In genomic region chr4:137427411-137427810, GRCh38 we compare ENCODE assay signal across 1 cellular context.
TF ChIP-seq lines count a peak whose summit lies in the region.

No MANE protein-coding gene starts in this region.

TF ChIP-seq in GM23338, 12 proteins besides CTCF, POLR2A, EP300 and RAD21 (continued from another document):
- TF ChIP-seq ZNF462 (CRISPR knock-in tag; IDR thresholded peaks at IDR 0.05) (no peak), NANOG (IDR thresholded peaks at IDR 0.05; ENCODE audit: borderline replicate concordance) (no peak), ZNF114 (CRISPR knock-in tag; IDR thresholded peaks at IDR 0.05) (no peak), ETS1 (IDR thresholded peaks at IDR 0.05) (no peak), EZH2 (IDR thresholded peaks at IDR 0.05; ENCODE audit: low read depth, unreplicated experiment) (no peak), CREB1 (CRISPR knock-in tag; IDR thresholded peaks at IDR 0.05; ENCODE audit: low read depth) (no peak), ZNF331 (CRISPR knock-in tag; IDR thresholded peaks at IDR 0.05; ENCODE audit: low read depth) (no peak), POLR2AphosphoS5 (IDR thresholded peaks at IDR 0.05; ENCODE audit: low read depth) (no peak)
